Comparison of ENCODE assay signal across 10 cellular contexts in the genomic region with DNA sequence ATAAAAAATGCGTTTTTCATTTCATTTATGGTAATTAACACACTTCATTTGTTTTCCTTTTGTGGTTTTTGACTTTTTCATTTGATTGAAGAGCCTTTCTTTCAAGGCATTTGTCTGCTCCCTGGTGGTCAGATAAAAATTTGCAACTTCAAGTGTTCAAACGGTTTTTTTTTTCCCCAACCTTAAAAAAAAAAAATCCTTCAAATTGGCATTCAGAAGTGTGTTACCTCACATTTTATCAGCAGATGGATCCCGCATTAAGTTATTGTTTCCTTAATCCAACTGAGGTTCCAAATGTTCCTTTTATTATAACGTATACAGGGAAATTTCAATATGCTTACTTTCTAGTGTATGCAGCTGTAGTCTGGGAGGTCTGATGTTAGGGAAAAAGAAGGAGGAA. TPM values are rescaled to one million over a fixed set of nuclear protein-coding genes. Genes with fewer than 3 reads are reported as not detected.
A peak's percentile ranks its signal among the peaks of the same experiment; 100 is the strongest.
DNase-seq lines count a peak whose midpoint lies in the region; ATAC-seq and TF ChIP-seq lines count a peak whose summit lies in the region.
"Had no signal": no experiment of that assay in that cellular context is flagged by ENCODE, and none has a peak within 500 bp of the region (broad histone marks: within the 10 kb centered on the region; RNA-seq: fewer than 3 reads in every experiment).

No MANE protein-coding gene starts in this region.

- no peak overlapping the region for H3K23ac ChIP-seq in H9 (ENCODE audit: insufficient read length, low read depth, low read length)

- no peak overlapping the region for H3K9ac ChIP-seq in H9 (ENCODE audit: extremely low read depth, insufficient read length, low read length)

- H2BK120ac ChIP-seq in H9 (ENCODE audit: low read depth, low read length, poor library complexity, severe bottlenecking): no peak overlapping the region

- POLR2A ChIA-PET in Caco-2 (lab: Charles Lee): no interaction called here

- DNase-seq in Caco-2 (peak in 1 of 2 experiments; percentile 37), H9 (no peak), NCI-H526 (lab: John Stamatoyannopoulos, UW) (peak; percentile 41 to 70), dedifferentiated amniotic fluid mesenchymal stem cell (ENCODE audit: extremely low spot score) (peak; percentile 62), osteocyte (ENCODE audit: extremely low spot score, unreplicated experiment) (no peak), cerebellar nuclear complex (lab: John Stamatoyannopoulos, UW) (no peak), NK-92 (lab: John Stamatoyannopoulos, UW; ENCODE audit: unreplicated experiment) (no peak)

- H3K4me2 ChIP-seq in H9 (ENCODE audit: insufficient read depth, insufficient read length, low read length): no peak overlapping the region

- peaks cover 9% of the 10 kb centered on the region for H3K27me3 Mint-ChIP-seq in Caco-2 (ENCODE audit: insufficient read depth, unreplicated experiment)
- no peaks in the 10 kb centered on the region for H3K27me3 Mint-ChIP-seq in H9 (ENCODE audit: low read depth)
- H3K27me3 Mint-ChIP-seq in osteocyte (ENCODE audit: unreplicated experiment): no peaks in the 10 kb centered on the region

- no peaks in the 10 kb centered on the region for H4K20me1 ChIP-seq in H9 (ENCODE audit: control insufficient read depth, insufficient read depth, insufficient read length)

- no peak overlapping the region for H3K18ac ChIP-seq in H9 (ENCODE audit: insufficient read length, low read depth, low read length)

- H3K4me3 Mint-ChIP-seq in Caco-2 (ENCODE audit: unreplicated experiment): no peak overlapping the region
- no peak overlapping the region for H3K4me3 Mint-ChIP-seq in H9
- no peak overlapping the region for H3K4me3 Mint-ChIP-seq in osteocyte (ENCODE audit: unreplicated experiment)

- TF ChIP-seq CTCF in Caco-2 (IDR thresholded peaks at IDR 0.05; ENCODE audit: insufficient read depth in 1 of 2, low read depth in 1 of 2, low read length in 1 of 2, severe bottlenecking in 1 of 2, unreplicated experiment in 1 of 2) (peak; percentile 62 to 64), H9 (conservative IDR thresholded peaks at IDR 0.05) (peak; percentile 77), osteocyte (IDR thresholded peaks at IDR 0.05) (peak; percentile 80)

- H3K9me3 Mint-ChIP-seq in Caco-2 (ENCODE audit: unreplicated experiment) (no peaks in the 10 kb centered on the region), H9 (no peaks in the 10 kb centered on the region), osteocyte (ENCODE audit: unreplicated experiment) (no peaks in the 10 kb centered on the region)

- H3K9me3 ChIP-seq in Caco-2 (no peaks in the 10 kb centered on the region), H9 (ENCODE audit: control insufficient read depth, low read depth, low read length) (no peaks in the 10 kb centered on the region)

- intact Hi-C loops in Caco-2 (cut with micrococcal nuclease; ENCODE audit: unreplicated experiment): loop anchor here (1.0 to 10.0 kb wide), 4 partner anchors 129 to 493 kb away; no protein-coding TSS in a partner anchor

- H2BK12ac ChIP-seq in H9 (ENCODE audit: insufficient read length, low read depth, low read length): no peak overlapping the region

- H2BK15ac ChIP-seq in H9 (ENCODE audit: low read depth, low read length): no peak overlapping the region

- no peak overlapping the region for H2BK20ac ChIP-seq in H9 (ENCODE audit: low read depth, low read length, poor library complexity, severe bottlenecking)

- no peak overlapping the region for H2AK5ac ChIP-seq in H9 (ENCODE audit: insufficient read length, low read length)

- H3T11ph ChIP-seq in H9 (ENCODE audit: low read length): no peak overlapping the region

- H3K4me1 Mint-ChIP-seq in Caco-2 (ENCODE audit: low read depth, unreplicated experiment) (no peaks in the 10 kb centered on the region), H9 (peaks cover 54 to 56% of the 10 kb centered on the region in 2 experiments), osteocyte (ENCODE audit: unreplicated experiment) (peaks cover 5% of the 10 kb centered on the region)

- H3K4ac ChIP-seq in H9 (ENCODE audit: low read depth, low read length): no peak overlapping the region

- H3K4me1 ChIP-seq in Caco-2 (no peaks in the 10 kb centered on the region), H9 (ENCODE audit: insufficient read depth, low read length) (peaks cover 5% of the 10 kb centered on the region; the same call in 1 of the 2 replicates)

- H4K91ac ChIP-seq in H9 (ENCODE audit: insufficient read length, low read depth, low read length): no peak overlapping the region

- H3K27ac ChIP-seq in H9 (ENCODE audit: insufficient read length, low read depth, low read length): no peak overlapping the region

- no CpG with 5 or more reads among the region's 4 CpGs for WGBS in H9 (ENCODE audit: extremely low coverage, insufficient read length, low lambda C conversion rate)

- no peak overlapping the region for H2BK5ac ChIP-seq in H9 (ENCODE audit: insufficient read length, low read length)

- ATAC-seq in GM21576 (IDR thresholded peaks at IDR 0.05; ENCODE audit: unreplicated experiment): no peak
- ATAC-seq: K562 had no signal

- H3K79me2 ChIP-seq in H9 (ENCODE audit: insufficient read depth, low read length): no peaks in the 10 kb centered on the region

- no peak overlapping the region for H4K5ac ChIP-seq in H9 (ENCODE audit: insufficient read length, low read depth, low read length)

- H4K8ac ChIP-seq in H9 (replicated peaks; ENCODE audit: insufficient read length, low read depth, low read length): no peak overlapping the region

- H3K36me3 Mint-ChIP-seq in Caco-2 (ENCODE audit: insufficient read depth, unreplicated experiment) (no peaks in the 10 kb centered on the region), H9 (ENCODE audit: insufficient read depth in 1 of 3, low read depth in 3 of 3) (no peaks in the 10 kb centered on the region), osteocyte (ENCODE audit: unreplicated experiment) (no peaks in the 10 kb centered on the region)

- no peaks in the 10 kb centered on the region for H3K23me2 ChIP-seq in H9 (ENCODE audit: insufficient read length, low read depth, low read length, poor library complexity, severe bottlenecking)

- H3K36me3 ChIP-seq in Caco-2 (ENCODE audit: control insufficient read depth, insufficient read depth, low read length): no peaks in the 10 kb centered on the region

- no peak overlapping the region for H3K27ac Mint-ChIP-seq in Caco-2 (ENCODE audit: unreplicated experiment)
- peak overlapping the region in 1 of 3 experiments; percentile 76; a peak in 2 of 7 replicates for H3K27ac Mint-ChIP-seq in H9
- H3K27ac Mint-ChIP-seq in osteocyte (ENCODE audit: unreplicated experiment): no peak overlapping the region

- H3K14ac ChIP-seq in H9 (ENCODE audit: insufficient read depth, low read length): no peak overlapping the region

- H2AFZ ChIP-seq in H9 (ENCODE audit: low read length): no peak overlapping the region

- no peak overlapping the region for H3K4me3 ChIP-seq in Caco-2 (ENCODE audit: low read depth, low read length)
- H3K4me3 ChIP-seq: K562 had no signal

- H3K27me3 ChIP-seq in Caco-2 (replicated peaks; ENCODE audit: control insufficient read depth, insufficient read depth, low read length) (no peaks in the 10 kb centered on the region), H9 (ENCODE audit: insufficient read depth, low read length) (no peaks in the 10 kb centered on the region)

- CTCF ChIA-PET in Caco-2 (lab: Charles Lee): no interaction called here

- H3K56ac ChIP-seq in H9 (ENCODE audit: insufficient read length, low read depth, low read length): no peak overlapping the region

- BruUV-seq in Caco-2 (replicated peaks; lab: Mats Ljungman, UMichigan): no TSS peak

- H3K79me1 ChIP-seq in H9 (ENCODE audit: insufficient read depth, low read depth, low read length, poor library complexity, severe bottlenecking): no peaks in the 10 kb centered on the region

RNA-seq across cellular contexts. Expression of gene MYF5, which starts 47.2 kb away (rescaled TPM):
- total RNA-seq in Caco-2 (2022) (not detected in 2 replicates), H9 (2021) (not detected in 2 replicates), osteocyte (not detected in 2 replicates)
- total RNA-seq: K562, mononuclear cell had no signal

RNA-seq across cellular contexts. Expression of gene MYF6, which starts 56.4 kb away (rescaled TPM):
- total RNA-seq in Caco-2 (2022): not detected in 2 replicates
- total RNA-seq in H9 (2021): not detected in 2 replicates
- total RNA-seq in osteocyte: not detected in 2 replicates
- total RNA-seq: K562, mononuclear cell had no signal

Comparison
In these comparisons a context has a peak if more than half of its experiments do, and no peak if none do; other contexts are left out.
1. DNase-seq: peak in NCI-H526 (2 of 2) and dedifferentiated amniotic fluid mesenchymal stem cell (single experiment); none in H9 (single experiment), osteocyte (single experiment), cerebellar nuclear complex (0 of 2) and NK-92 (single experiment).
2. Peak in every context shown above with its lines, with median percentiles within 50 percentile points of each other: CTCF ChIP-seq.